ENCODE assay signal across 19 cellular contexts in the genomic region with DNA sequence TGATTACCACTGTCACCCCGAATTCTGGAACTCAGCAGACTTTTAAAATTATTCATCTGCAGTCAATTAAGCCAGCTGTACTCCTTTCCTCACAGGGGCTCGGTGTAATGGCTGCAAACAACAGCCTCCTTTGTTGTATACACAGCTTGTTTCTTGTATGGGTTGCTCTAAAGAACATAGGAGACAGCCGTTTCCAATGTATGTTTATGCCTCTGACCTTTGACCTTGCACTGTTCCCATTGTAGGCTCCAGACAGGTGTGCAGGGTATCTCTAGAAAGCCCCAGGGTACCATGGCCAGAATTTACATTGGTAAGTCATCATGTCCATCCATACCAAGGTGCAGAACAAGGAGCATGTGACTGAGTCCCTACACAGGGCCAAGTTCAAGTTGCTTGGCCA.
"Had no signal": no experiment of that assay in that cellular context is flagged by ENCODE, and none has a peak within 500 bp of the region (broad histone marks: within the 10 kb centered on the region; RNA-seq: fewer than 3 reads in every experiment).

No MANE protein-coding gene starts in this region.

- H2AFZ ChIP-seq: neural progenitor cell had no signal

- H3K4me2 ChIP-seq: neural progenitor cell had no signal

- H3K9me3 ChIP-seq: gastroesophageal sphincter, left ventricle myocardium inferior, lower lobe of right lung, pancreas, spleen, testis, transverse colon had no signal

- DNase-seq: effector memory CD4-positive, alpha-beta T cell; kidney; left cardiac atrium; left ventricle myocardium inferior; lower lobe of right lung; midbrain; nucleus accumbens; pancreas; right cardiac atrium; spleen; stimulated activated CD4-positive, alpha-beta T cell treated with anti-CD3 and anti-CD28 coated beads, Interleukin-15, amount 100 ng/mL, for 24 hours; stimulated activated CD4-positive, alpha-beta T cell treated with anti-CD3 and anti-CD28 coated beads, Interleukin-1b, Interleukin-23, amount 100 ng/mL, for 48 hours; stimulated activated CD4-positive, alpha-beta T cell treated with anti-CD3 and anti-CD28 coated beads, Interleukin-4, amount 100 ng/mL, for 24 hours; stimulated activated naive B cell treated with anti-CD40 and anti-IgM and Interleukin-4, amounts not matched to agents 10 μg/mL and 1 μg/mL and 100 μg/mL, for 72 hours; stimulated activated naive CD8-positive, alpha-beta T cell treated with anti-CD3 and anti-CD28 coated beads, Interleukin-15, amount 100 ng/mL, for 72 hours; testis; transverse colon had no signal

- H3K27me3 ChIP-seq: gastroesophageal sphincter, neural progenitor cell, pancreas, testis, transverse colon had no signal

- H3K36me3 ChIP-seq: gastroesophageal sphincter, left ventricle myocardium inferior, lower lobe of right lung, neural progenitor cell, pancreas, spleen, transverse colon had no signal

- H3K4me1 ChIP-seq: neural progenitor cell, testis had no signal

- H3K4me3 ChIP-seq: gastroesophageal sphincter, left ventricle myocardium inferior, lower lobe of right lung, neural progenitor cell, pancreas, spleen, testis, transverse colon had no signal

- H3K27ac ChIP-seq: gastroesophageal sphincter, left ventricle myocardium inferior, lower lobe of right lung, neural progenitor cell, pancreas, spleen, testis, transverse colon had no signal

- H3K9ac ChIP-seq: neural progenitor cell had no signal
